13 cellular contexts compared by ENCODE assay signal in genomic region chr15:89783111-89783860, GRCh38. TPM values are rescaled to one million over a fixed set of nuclear protein-coding genes. Genes with fewer than 3 reads are reported as not detected.
DNase-seq lines count a peak whose midpoint lies in the region; ATAC-seq, FAIRE-seq and TF ChIP-seq lines count a peak whose summit lies in the region.
"Had no signal": no experiment of that assay in that cellular context is flagged by ENCODE, and none has a peak within 500 bp of the region (broad histone marks: within the 10 kb centered on the region; RNA-seq: fewer than 3 reads in every experiment).

No MANE protein-coding gene starts in this region.

- H3K4me1 ChIP-seq in Peyer's patch (peaks cover 0 to 47% (median 3%) of the 10 kb centered on the region in 4 donors), pancreas (peaks cover 9 to 34% (median 16%) of the 10 kb centered on the region in 3 donors)
- H3K4me1 ChIP-seq: uterus had no signal

- H3K4me3 ChIP-seq in Peyer's patch (no peak overlapping the region), fibroblast of pulmonary artery (replicated peaks; ENCODE audit: low read depth, low read length) (no peak overlapping the region), pancreas (no peak overlapping the region)
- H3K4me3 ChIP-seq: uterus had no signal

- TF ChIP-seq CTCF in Peyer's patch (IDR thresholded peaks at IDR 0.05) (no peak), fibroblast of pulmonary artery (IDR thresholded peaks at IDR 0.05; ENCODE audit: low read length, missing control alignments) (no peak), pancreas (IDR thresholded peaks at IDR 0.05) (no peak), GM10248 (IDR thresholded peaks at IDR 0.05; ENCODE audit: control extremely low read depth, extremely low read depth, low read depth, missing control alignments) (no peak)

- POLR2A ChIA-PET in GM10248 (lab: Yijun Ruan, JAX): no interaction called here

- CTCF ChIA-PET in GM10248 (lab: Yijun Ruan, JAX): interaction anchor here (0.8 to 4.4 kb wide), 5 partner anchors 22 to 92 kb away, joined by 3 to 30 read pairs (median 3); no protein-coding TSS in a partner anchor

- H3K27ac ChIP-seq in Peyer's patch (peak overlapping the region in 3 of 4 donors; percentile 68 to 97 (median 91)), pancreas (peak overlapping the region in 2 of 4 donors; percentile 21 to 28)
- H3K27ac ChIP-seq: uterus had no signal

- H3K9me3 ChIP-seq in Peyer's patch (no peaks in the 10 kb centered on the region), pancreas (no peaks in the 10 kb centered on the region)
- H3K9me3 ChIP-seq: uterus had no signal

- H3K36me3 ChIP-seq in Peyer's patch (peaks cover 0 to 7% (median 0%) of the 10 kb centered on the region in 3 donors), pancreas (peaks cover 0 to 13% (median 6%) of the 10 kb centered on the region in 3 donors)
- H3K36me3 ChIP-seq: uterus had no signal

- peak; percentile 40 to 55 (median 48) for ATAC-seq in pancreas

- DNase-seq in GM04504 (ENCODE audit: low read depth) (peak; percentile 74), Peyer's patch (peak in 1 of 3 donors; percentile 82), fibroblast of pulmonary artery (ENCODE audit: low read depth) (peak; percentile 72), pancreas (peak in 4 of 6 donors; percentile 54 to 84 (median 64)), NCI-H2171 treated with DMSO at 0.1 percent for 48 hours (lab: John Stamatoyannopoulos, UW) (no peak), GM10248 (ENCODE audit: extremely low spot score) (no peak), Kasumi-1 (lab: John Stamatoyannopoulos, UW) (no peak), SW480 (ENCODE audit: low spot score) (no peak)
- DNase-seq: activated CD4-positive, alpha-beta T cell treated with anti-CD3 and anti-CD28 coated beads, Interleukin-2, amount 50 U/mL, for 4 hours; GF-D8; NCI-H1417; RPMI8226; uterus had no signal

- no peak for FAIRE-seq in pancreas (lab: Jason Lieb, UNC)

- 43 to 45% methylated on average over 14 of the region's 14 CpGs for WGBS in pancreas, 2 donors

- H3K27me3 ChIP-seq in Peyer's patch (no peaks in the 10 kb centered on the region), pancreas (no peaks in the 10 kb centered on the region)
- H3K27me3 ChIP-seq: uterus had no signal

- intact Hi-C loops in pancreas (cut with DNase I): no loop called here

- no peak for TF ChIP-seq POLR2A in Peyer's patch (IDR thresholded peaks at IDR 0.05)

RNA-seq across cellular contexts. Expression of gene MESP2, which starts 7.2 kb away (rescaled TPM):
- total RNA-seq in Peyer's patch (not detected), pancreas (under 1 TPM in 4 of 6 donors, not detected in 2; 0.16 to 0.46 (median 0.30) TPM)
- polyA plus RNA-seq in pancreas: under 1 TPM in 1 of 2 donors, not detected in 1; 0.12 TPM

RNA-seq across cellular contexts. Expression of gene ANPEP, which starts 31.4 kb away (rescaled TPM):
- total RNA-seq in Peyer's patch: 1,000 to 10,000 TPM in 3 of 4 donors, 100 to 1,000 TPM in 1; 295 to 7,069 (median 4,830) TPM
- 1,000 to 10,000 TPM in 2 of 6 donors, 100 to 1,000 TPM in 4; 401 to 1,207 (median 921) TPM for total RNA-seq in pancreas
- 100 to 1,000 TPM; 388 to 524 TPM for polyA plus RNA-seq in pancreas

RNA-seq across cellular contexts. Expression of gene MESP1, which starts 32.2 kb away (rescaled TPM):
- total RNA-seq in Peyer's patch: 1 to 10 TPM in 2 of 4 donors, under 1 TPM in 1, not detected in 1; 0.95 to 6.6 (median 1.6) TPM
- total RNA-seq in pancreas: 1 to 10 TPM; 1.5 to 4.0 (median 2.4) TPM
- polyA plus RNA-seq in pancreas: 1 to 10 TPM; 1.1 to 2.1 TPM

Comparison
In these comparisons a context has a peak if more than half of its experiments do, and no peak if none do; other contexts are left out.
1. DNase-seq: peak in GM04504 (single experiment), fibroblast of pulmonary artery (single experiment) and pancreas (4 of 6); none in NCI-H2171 treated with DMSO at 0.1 percent for 48 hours (single experiment), GM10248 (single experiment), Kasumi-1 (0 of 2) and SW480 (single experiment).